Comparison of ENCODE assay signal across 8 cellular contexts in the genomic region with DNA sequence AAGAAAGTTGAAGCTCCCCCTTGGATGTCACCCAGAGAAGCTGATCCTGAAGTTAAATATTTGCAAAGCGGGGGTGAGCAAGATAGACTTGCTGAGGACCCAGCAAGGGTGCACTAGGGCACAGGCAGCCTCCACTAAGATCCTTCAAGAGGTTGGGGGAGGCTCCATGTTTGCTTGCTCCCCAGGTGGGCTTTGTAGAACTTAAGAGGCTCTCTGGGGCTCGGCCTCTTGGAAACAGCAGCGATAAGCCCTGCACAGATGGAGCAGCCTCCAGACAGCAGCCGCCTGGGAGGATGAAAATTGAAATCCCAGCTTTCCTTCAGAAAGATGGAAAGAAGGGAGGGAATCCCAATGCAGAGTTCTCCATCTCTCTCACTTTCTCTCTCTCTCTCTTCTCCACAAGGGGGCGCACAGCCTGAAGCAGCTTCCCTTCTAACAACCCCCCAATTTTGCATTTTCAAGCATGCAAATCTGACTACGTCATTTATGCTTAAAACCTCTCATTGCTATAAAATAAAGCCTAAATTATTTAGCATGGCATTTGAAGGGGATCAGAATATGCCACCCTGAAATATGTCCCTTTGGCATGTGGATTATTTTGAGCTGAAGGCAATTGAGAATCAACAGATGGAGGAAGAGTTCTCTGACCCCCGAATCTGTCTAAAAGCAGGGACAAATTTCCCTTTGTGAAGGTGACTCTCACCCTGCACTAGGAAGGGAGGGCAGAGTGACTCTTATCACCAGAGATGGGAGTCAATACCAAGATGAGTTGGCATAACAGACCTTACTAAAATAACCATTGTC.
DNase-seq lines count a peak whose midpoint lies in the region; ATAC-seq and TF ChIP-seq lines count a peak whose summit lies in the region.

No MANE protein-coding gene starts in this region.

- no peak overlapping the region for H3K4me3 ChIP-seq in HCT116 (replicated peaks in 1 of 2; ENCODE audit: low read depth in 1 of 2, low read length in 2 of 2)

- no peaks in the 10 kb centered on the region for H3K79me2 ChIP-seq in HCT116 (ENCODE audit: insufficient read depth, low read length)

- ATAC-seq in HCT116 (peak; percentile 78), GM21737 (IDR thresholded peaks at IDR 0.05; ENCODE audit: unreplicated experiment) (no peak), HG02852 (IDR thresholded peaks at IDR 0.05; ENCODE audit: unreplicated experiment) (no peak), HG03108 (IDR thresholded peaks at IDR 0.05; ENCODE audit: unreplicated experiment) (no peak)

- H3K9me2 ChIP-seq in HCT116 (ENCODE audit: insufficient read depth), result no peaks in the 10 kb centered on the region

- CTCF ChIA-PET in HCT116 (lab: Charles Lee), result interaction anchor here (1.0 to 1.7 kb wide), 5 partner anchors 9 to 563 kb away, joined by 3 to 4 read pairs (median 3); no protein-coding TSS in a partner anchor

- H2AFZ ChIP-seq in HCT116 (ENCODE audit: low read depth, low read length, poor library complexity, severe bottlenecking), result no peak overlapping the region

- H3K36me3 ChIP-seq in HCT116 (ENCODE audit: control insufficient read depth in 1 of 2, insufficient read depth in 2 of 2, low read length in 2 of 2), result no peaks in the 10 kb centered on the region

- H3K4me1 ChIP-seq in HCT116 (ENCODE audit: control insufficient read depth in 1 of 2, insufficient read depth in 2 of 2, low read length in 2 of 2), result no peaks in the 10 kb centered on the region

- POLR2A ChIA-PET in HCT116 (lab: Charles Lee), result no interaction called here

- intact Hi-C loops in HCT116 (cut with micrococcal nuclease), result loop anchor here (1.0 to 5.0 kb wide), 4 partner anchors 33 to 561 kb away; no protein-coding TSS in a partner anchor

- H3K4me2 ChIP-seq in HCT116 (ENCODE audit: low read length), result no peak overlapping the region

- no peak overlapping the region for H3K27ac ChIP-seq in HCT116 (ENCODE audit: low read depth, low read length)

- BruUV-seq in HCT116 (replicated peaks; lab: Mats Ljungman, UMichigan), result no TSS peak

- no peak overlapping the region for H3K9ac ChIP-seq in HCT116 (ENCODE audit: low read length)

- TF ChIP-seq CTCF in HCT116 (IDR thresholded peaks at IDR 0.05 in 2 of 3, conservative IDR thresholded peaks at IDR 0.05 in 1 of 3; ENCODE audit: borderline replicate concordance in 1 of 3, insufficient read depth in 1 of 3, low read depth in 2 of 3, low read length in 2 of 3), result peak; percentile 40 to 87 (median 86); a peak in 5 of 6 replicates

- TF ChIP-seq RAD21 in HCT116 (IDR thresholded peaks at IDR 0.05; ENCODE audit: low read depth), result peak; percentile 46

- peaks cover 26% of the 10 kb centered on the region for H3K27me3 ChIP-seq in HCT116 (ENCODE audit: insufficient read depth, low read length)

- no peak for TF ChIP-seq POLR2A in HCT116 (IDR thresholded peaks at IDR 0.05; ENCODE audit: borderline replicate concordance, extremely low read depth, insufficient read depth, insufficient read length)

- no peaks in the 10 kb centered on the region for H3K9me3 ChIP-seq in HCT116 (ENCODE audit: control insufficient read depth in 1 of 2, insufficient read depth in 1 of 2, low read depth in 1 of 2, low read length in 2 of 2)

- H4K20me1 ChIP-seq in HCT116 (ENCODE audit: insufficient read depth), result no peaks in the 10 kb centered on the region

- DNase-seq in ELF-1 (ENCODE audit: low read depth, low spot score) (peak; percentile 19), HCT116 (ENCODE audit: low read depth, low spot score) (peak; percentile 24), RPMI8226 (peak; percentile 40), iPS-NIHi11 (ENCODE audit: low spot score) (peak; percentile 22)
- no peak for DNase-seq in stimulated activated CD4-positive, alpha-beta T cell treated with anti-CD3 and anti-CD28 coated beads, Interleukin-4, amount 100 ng/mL, for 1 hour

- RAD21 ChIA-PET in HCT116 (lab: Charles Lee; ENCODE audit: low non-redundant PET in 1 of 2, low total read pairs in 2 of 2, uncharacterized antibody in 2 of 2, unreplicated experiment in 2 of 2), result no interaction called here

TF ChIP-seq in HCT116, 20 proteins besides CTCF, POLR2A, EP300 and RAD21:
- TF ChIP-seq YY1 (IDR thresholded peaks at IDR 0.05; ENCODE audit: extremely low read depth, insufficient replicate concordance, low read depth, low read length) (no peak), EZH2 (IDR thresholded peaks at IDR 0.05) (no peak), ZFX (IDR thresholded peaks at IDR 0.05) (no peak), SIN3A (IDR thresholded peaks at IDR 0.05; ENCODE audit: low read depth) (no peak), ELF1 (IDR thresholded peaks at IDR 0.05; ENCODE audit: borderline replicate concordance, low read depth) (no peak), POLR2AphosphoS5 (IDR thresholded peaks at IDR 0.05; ENCODE audit: low read depth, low read length) (no peak), SP1 (IDR thresholded peaks at IDR 0.05; ENCODE audit: low read depth) (no peak), CBX3 (IDR thresholded peaks at IDR 0.05; ENCODE audit: low read depth) (no peak), FOSL1 (IDR thresholded peaks at IDR 0.05; ENCODE audit: low read depth) (no peak)
- TF ChIP-seq, protein P1, sequence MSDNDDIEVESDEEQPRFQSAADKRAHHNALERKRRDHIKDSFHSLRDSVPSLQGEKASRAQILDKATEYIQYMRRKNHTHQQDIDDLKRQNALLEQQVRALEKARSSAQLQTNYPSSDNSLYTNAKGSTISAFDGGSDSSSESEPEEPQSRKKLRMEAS (IDR thresholded peaks at IDR 0.05), result no peak
